Comparison of ENCODE assay signal across 15 cellular contexts in genomic region chr18:68478246-68478645, GRCh38.
"Had no signal": no experiment of that assay in that cellular context is flagged by ENCODE, and none has a peak within 500 bp of the region (broad histone marks: within the 10 kb centered on the region; RNA-seq: fewer than 3 reads in every experiment).

No MANE protein-coding gene starts in this region.

- H3K36me3 ChIP-seq: adrenal gland, breast epithelium, esophagus muscularis mucosa, gastroesophageal sphincter, heart right ventricle, left ventricle myocardium inferior, vagina had no signal

- H3K27ac ChIP-seq: adrenal gland, breast epithelium, esophagus muscularis mucosa, gastroesophageal sphincter, heart right ventricle, left ventricle myocardium inferior, vagina, VCaP had no signal

- H3K27me3 ChIP-seq: adrenal gland, breast epithelium, esophagus muscularis mucosa, gastroesophageal sphincter, heart right ventricle, vagina had no signal

- H3K4me3 ChIP-seq: adrenal gland, breast epithelium, esophagus muscularis mucosa, gastroesophageal sphincter, heart right ventricle, left ventricle myocardium inferior, mucosa of descending colon, vagina had no signal

- H3K4me1 ChIP-seq: adrenal gland, breast epithelium, esophagus muscularis mucosa, gastroesophageal sphincter, heart right ventricle, left ventricle myocardium inferior, vagina had no signal

- ATAC-seq: gastroesophageal sphincter, heart right ventricle, mucosa of descending colon had no signal

- H3K9me3 ChIP-seq: adrenal gland, breast epithelium, esophagus muscularis mucosa, gastroesophageal sphincter, heart right ventricle, left ventricle myocardium inferior, mucosa of descending colon, vagina had no signal

- DNase-seq: activated CD4-positive, alpha-beta T cell treated with anti-CD3 and anti-CD28 coated beads for 1 hour; activated gamma-delta T cell; adrenal gland; cerebellar nuclear complex; effector CD8-positive, alpha-beta T cell; heart right ventricle; left ventricle myocardium inferior; mucosa of descending colon; naive B cell; retina had no signal
